ENCODE assay signal across 15 cellular contexts in genomic region chr22:43435851-43436535, GRCh38. TPM values are rescaled to one million over a fixed set of nuclear protein-coding genes. Genes with fewer than 3 reads are reported as not detected.
DNase-seq lines count a peak whose midpoint lies in the region; TF ChIP-seq lines count a peak whose summit lies in the region.
"Had no signal": no experiment of that assay in that cellular context is flagged by ENCODE, and none has a peak within 500 bp of the region (broad histone marks: within the 10 kb centered on the region; RNA-seq: fewer than 3 reads in every experiment).

No MANE protein-coding gene starts in this region.

- no peak for TF ChIP-seq POLR2A in suprapubic skin (IDR thresholded peaks at IDR 0.05)

- H3K4me1 ChIP-seq in suprapubic skin, result no peaks in the 10 kb centered on the region
- H3K4me1 ChIP-seq: colonic mucosa, esophagus muscularis mucosa, left lung had no signal

- H3K36me3 Mint-ChIP-seq in glutamatergic neuron (ENCODE audit: unreplicated experiment), result no peaks in the 10 kb centered on the region
- H3K36me3 Mint-ChIP-seq: activated CD8-positive, alpha-beta memory T cell treated with anti-CD3 and anti-CD28 coated beads, Interleukin-2, amount 10 ng/mL, durations not matched to agents 7 days and 5 days; CD4-positive, alpha-beta memory T cell had no signal

- H3K36me3 ChIP-seq in MG63 (no peaks in the 10 kb centered on the region), suprapubic skin (no peaks in the 10 kb centered on the region)
- H3K36me3 ChIP-seq: colonic mucosa, esophagus muscularis mucosa, left lung had no signal

- no peak overlapping the region for H3K4me3 Mint-ChIP-seq in glutamatergic neuron (ENCODE audit: unreplicated experiment)
- H3K4me3 Mint-ChIP-seq: activated CD8-positive, alpha-beta memory T cell treated with anti-CD3 and anti-CD28 coated beads, Interleukin-2, amount 10 ng/mL, durations not matched to agents 7 days and 5 days; CD4-positive, alpha-beta memory T cell had no signal

- peaks cover 17% of the 10 kb centered on the region for H3K27me3 Mint-ChIP-seq in glutamatergic neuron (ENCODE audit: unreplicated experiment)

- 55% methylated on average over 4 of the region's 19 CpGs for WGBS in suprapubic skin

- H3K9me3 ChIP-seq in MG63 (no peaks in the 10 kb centered on the region), suprapubic skin (no peaks in the 10 kb centered on the region)
- H3K9me3 ChIP-seq: colonic mucosa, esophagus muscularis mucosa, left lung had no signal

- H3K27ac ChIP-seq in suprapubic skin, result no peak overlapping the region
- H3K27ac ChIP-seq: colonic mucosa, esophagus muscularis mucosa, hepatocyte, left lung had no signal

- TF ChIP-seq CTCF in glutamatergic neuron (IDR thresholded peaks at IDR 0.05; ENCODE audit: partially characterized antibody, unreplicated experiment), result no peak
- TF ChIP-seq CTCF in suprapubic skin (IDR thresholded peaks at IDR 0.05), result no peak

- H3K4me3 ChIP-seq in MG63 (no peak overlapping the region), suprapubic skin (no peak overlapping the region)
- H3K4me3 ChIP-seq: colonic mucosa, esophagus muscularis mucosa, hepatocyte, left lung had no signal

- 0 out of 2 replicates have a peak, but pooled peaks cover 3% of the 10 kb centered on the region for H3K27me3 ChIP-seq in MG63
- H3K27me3 ChIP-seq in suprapubic skin, result peaks cover 72% of the 10 kb centered on the region
- H3K27me3 ChIP-seq: colonic mucosa had no signal

- no peak overlapping the region for H3K27ac Mint-ChIP-seq in glutamatergic neuron (ENCODE audit: unreplicated experiment)
- H3K27ac Mint-ChIP-seq: activated CD8-positive, alpha-beta memory T cell treated with anti-CD3 and anti-CD28 coated beads, Interleukin-2, amount 10 ng/mL, durations not matched to agents 7 days and 5 days; CD4-positive, alpha-beta memory T cell had no signal

- no peaks in the 10 kb centered on the region for H3K4me1 Mint-ChIP-seq in glutamatergic neuron (ENCODE audit: low read depth, unreplicated experiment)
- H3K4me1 Mint-ChIP-seq: activated CD8-positive, alpha-beta memory T cell treated with anti-CD3 and anti-CD28 coated beads, Interleukin-2, amount 10 ng/mL, durations not matched to agents 7 days and 5 days; CD4-positive, alpha-beta memory T cell had no signal

- TF ChIP-seq EP300 in suprapubic skin (IDR thresholded peaks at IDR 0.05), result no peak

- DNase-seq in DMS153 (lab: John Stamatoyannopoulos, UW), result peak; percentile 90
- DNase-seq in MG63, result peak; percentile 87
- peak; percentile 94 for DNase-seq in NCI-H69 (lab: John Stamatoyannopoulos, UW)
- DNase-seq in mucosa of gallbladder (ENCODE audit: low spot score), result peak; percentile 44
- DNase-seq in activated CD8-positive, alpha-beta memory T cell treated with anti-CD3 and anti-CD28 coated beads, Interleukin-2, amount 50 U/mL, for 4 hours, result no peak
- DNase-seq in glutamatergic neuron, result no peak
- no peak for DNase-seq in suprapubic skin (ENCODE audit: low spot score in 2 of 2)
- DNase-seq: activated CD8-positive, alpha-beta memory T cell treated with anti-CD3 and anti-CD28 coated beads, Interleukin-2, amount 10 ng/mL, durations not matched to agents 7 days and 5 days; CD4-positive, alpha-beta memory T cell; colonic mucosa; Karpas-422; left lung; NK-92 treated with Interleukin-12 subunit alpha and Interleukin-12 subunit beta, amount 100 ng/mL, for 24 hours had no signal

- peaks cover 11% of the 10 kb centered on the region for H3K9me3 Mint-ChIP-seq in glutamatergic neuron (ENCODE audit: unreplicated experiment)
- H3K9me3 Mint-ChIP-seq: CD4-positive, alpha-beta memory T cell had no signal

RNA-seq across cellular contexts. Expression of gene MPPED1, which starts 24.2 kb away (rescaled TPM):
- not detected in 2 replicates for total RNA-seq in MG63 (2014; rRNA removed; shearing (Covaris generic); ENCODE audit: low replicate concordance)
- total RNA-seq in mucosa of gallbladder (not detected), glutamatergic neuron (ENCODE audit: unreplicated experiment) (0.37 TPM), suprapubic skin (under 1 TPM in 3 of 4 donors, not detected in 1; 0.23 to 0.99 (median 0.80) TPM)
- total RNA-seq: activated CD8-positive, alpha-beta memory T cell treated with anti-CD3 and anti-CD28 coated beads, Interleukin-2, amount 10 ng/mL, durations not matched to agents 7 days and 5 days; CD4-positive, alpha-beta memory T cell; esophagus muscularis mucosa; left lung had no signal

Comparison
In these comparisons a context has a peak if more than half of its experiments do, and no peak if none do; other contexts are left out.
1. DNase-seq: peak in DMS153 (single experiment), MG63 (single experiment), NCI-H69 (single experiment) and mucosa of gallbladder (single experiment); none in activated CD8-positive, alpha-beta memory T cell treated with anti-CD3 and anti-CD28 coated beads, Interleukin-2, amount 50 U/mL, for 4 hours (single experiment), glutamatergic neuron (single experiment) and suprapubic skin (0 of 2).